8 cellular contexts compared by ENCODE assay signal in the genomic region with DNA sequence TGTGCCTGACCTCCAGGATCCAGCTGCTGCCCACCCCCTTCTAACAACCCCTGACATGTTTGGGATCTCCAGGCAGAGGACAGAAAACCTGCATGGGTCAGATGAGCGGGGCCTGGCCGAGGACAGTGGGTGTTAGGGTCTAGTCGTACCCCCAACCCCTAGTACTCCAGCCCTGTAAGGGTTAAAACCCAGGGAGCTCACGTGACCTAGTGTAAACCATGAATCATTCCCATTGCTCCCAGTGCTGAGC.
DNase-seq lines count a peak whose midpoint lies in the region; ATAC-seq, FAIRE-seq and TF ChIP-seq lines count a peak whose summit lies in the region.

No MANE protein-coding gene starts in this region.

- intact Hi-C loops in left lung (cut with DNase I): no loop called here

- no peak for DNase-seq in activated T-cell treated with anti-CD3 and anti-CD28 coated beads, Interleukin-2, amount 50 U/mL, for 24 hours
- DNase-seq in activated T-cell treated with anti-CD3 and anti-CD28 coated beads, Interleukin-2, amount 50 U/mL, for 1 hour: no peak
- DNase-seq in astrocyte (ENCODE audit: low read depth) (no peak), left lung (no peak), thoracic aorta (ENCODE audit: low spot score) (no peak), NCI-H146 treated with DMSO at 0.1 percent for 48 hours (lab: John Stamatoyannopoulos, UW; ENCODE audit: unreplicated experiment) (no peak), omental fat pad (ENCODE audit: low spot score) (no peak)

- H3K36me3 ChIP-seq in astrocyte (ENCODE audit: insufficient read depth, low read length): no peaks in the 10 kb centered on the region
- H3K36me3 ChIP-seq in left lung: no peaks in the 10 kb centered on the region
- peaks cover 3% of the 10 kb centered on the region for H3K36me3 ChIP-seq in thoracic aorta

- H3K27ac Mint-ChIP-seq in activated T-cell treated with anti-CD3 and anti-CD28 coated beads, Interleukin-2, amount 50 U/mL, for 24 hours: peak overlapping the region; percentile 89
- peak overlapping the region; percentile 97 for H3K27ac Mint-ChIP-seq in astrocyte (ENCODE audit: unreplicated experiment)

- no peaks in the 10 kb centered on the region for H3K79me2 ChIP-seq in astrocyte (ENCODE audit: insufficient read depth, low read length)

- peak overlapping the region; percentile 73 for H3K4me3 ChIP-seq in astrocyte (ENCODE audit: insufficient read depth, low read depth, low read length)
- peak overlapping the region in 1 of 2 donors; percentile 48 for H3K4me3 ChIP-seq in left lung
- peak overlapping the region; percentile 78 for H3K4me3 ChIP-seq in thoracic aorta

- H3K9me3 ChIP-seq in astrocyte (ENCODE audit: insufficient read depth, low read depth, low read length) (no peaks in the 10 kb centered on the region), left lung (no peaks in the 10 kb centered on the region), thoracic aorta (no peaks in the 10 kb centered on the region)

- no peaks in the 10 kb centered on the region for H4K20me1 ChIP-seq in astrocyte (ENCODE audit: insufficient read depth, low read length)

- H3K4me2 ChIP-seq in astrocyte (ENCODE audit: low read length): peak overlapping the region; percentile 100

- no peaks in the 10 kb centered on the region for H3K27me3 Mint-ChIP-seq in activated T-cell treated with anti-CD3 and anti-CD28 coated beads, Interleukin-2, amount 50 U/mL, for 24 hours
- H3K27me3 Mint-ChIP-seq in astrocyte (ENCODE audit: low read depth, unreplicated experiment): no peaks in the 10 kb centered on the region

- H3K4me3 Mint-ChIP-seq in activated T-cell treated with anti-CD3 and anti-CD28 coated beads, Interleukin-2, amount 50 U/mL, for 24 hours: peak overlapping the region; percentile 78
- H3K4me3 Mint-ChIP-seq in astrocyte (ENCODE audit: unreplicated experiment): peak overlapping the region; percentile 92

- peaks cover 3% of the 10 kb centered on the region for H3K36me3 Mint-ChIP-seq in activated T-cell treated with anti-CD3 and anti-CD28 coated beads, Interleukin-2, amount 50 U/mL, for 24 hours (ENCODE audit: low read depth)
- no peaks in the 10 kb centered on the region for H3K36me3 Mint-ChIP-seq in astrocyte (ENCODE audit: low read depth, unreplicated experiment)

- H3K27me3 ChIP-seq in astrocyte (ENCODE audit: insufficient read depth, low read length): no peaks in the 10 kb centered on the region
- peaks cover 0 to 35% of the 10 kb centered on the region in 2 donors for H3K27me3 ChIP-seq in left lung
- H3K27me3 ChIP-seq in thoracic aorta (replicated peaks; ENCODE audit: insufficient read depth): no peaks in the 10 kb centered on the region

- H2AFZ ChIP-seq in astrocyte (ENCODE audit: low read depth, low read length): peak overlapping the region; percentile 99

- peaks cover 6% of the 10 kb centered on the region for H3K9me3 Mint-ChIP-seq in activated T-cell treated with anti-CD3 and anti-CD28 coated beads, Interleukin-2, amount 50 U/mL, for 24 hours
- no peaks in the 10 kb centered on the region for H3K9me3 Mint-ChIP-seq in astrocyte (ENCODE audit: unreplicated experiment)

- peaks cover 28% of the 10 kb centered on the region for H3K4me1 Mint-ChIP-seq in activated T-cell treated with anti-CD3 and anti-CD28 coated beads, Interleukin-2, amount 50 U/mL, for 24 hours (ENCODE audit: low read depth)
- H3K4me1 Mint-ChIP-seq in astrocyte (ENCODE audit: low read depth, unreplicated experiment): peaks cover 30% of the 10 kb centered on the region

- H3K4me1 ChIP-seq in astrocyte (ENCODE audit: insufficient read depth, low read length) (peaks cover 4% of the 10 kb centered on the region), left lung (peaks cover 28 to 41% of the 10 kb centered on the region in 2 donors), thoracic aorta (ENCODE audit: control insufficient read depth in 1 of 2, low read depth in 2 of 2) (peaks cover 30 to 46% of the 10 kb centered on the region in 2 donors)

- ATAC-seq in left lung (no peak), thoracic aorta (ENCODE audit: insufficient number of reproducible peaks, low FRiP score, low read depth) (no peak), omental fat pad (ENCODE audit: low FRiP score) (no peak), HG02759 (IDR thresholded peaks at IDR 0.05; ENCODE audit: unreplicated experiment) (no peak)

- no peak for FAIRE-seq in astrocyte (lab: Jason Lieb, UNC)

- no peak for TF ChIP-seq CTCF in astrocyte (IDR thresholded peaks at IDR 0.05; ENCODE audit: insufficient read depth, low read depth, low read length)
- TF ChIP-seq CTCF in left lung (IDR thresholded peaks at IDR 0.05): no peak
- TF ChIP-seq CTCF in thoracic aorta (IDR thresholded peaks at IDR 0.05): no peak
- no peak for TF ChIP-seq CTCF in omental fat pad (IDR thresholded peaks at IDR 0.05)

- H3K9ac ChIP-seq in astrocyte (ENCODE audit: low read length): peak overlapping the region; percentile 84

- H3K27ac ChIP-seq in astrocyte (ENCODE audit: low read depth, low read length) (no peak overlapping the region), left lung (peak overlapping the region; percentile 19 to 76), thoracic aorta (peak overlapping the region; percentile 88 to 89)
